ENCODE assay signal across 8 cellular contexts in genomic region chr10:79443338-79444242, GRCh38. TPM values are rescaled to one million over a fixed set of nuclear protein-coding genes. Genes with fewer than 3 reads are reported as not detected.
DNase-seq lines count a peak whose midpoint lies in the region; TF ChIP-seq lines count a peak whose summit lies in the region.

No MANE protein-coding gene starts in this region.

- H3K4me1 Mint-ChIP-seq in Caco-2 (ENCODE audit: low read depth, unreplicated experiment): peaks cover 19% of the 10 kb centered on the region

- H3K36me3 ChIP-seq in Caco-2 (ENCODE audit: control insufficient read depth, insufficient read depth, low read length) (no peaks in the 10 kb centered on the region), OCI-LY7 (ENCODE audit: insufficient read depth, low read length) (no peaks in the 10 kb centered on the region), parathyroid adenoma (ENCODE audit: control insufficient read depth, insufficient read depth, low read length) (no peaks in the 10 kb centered on the region)

- peaks cover 18% of the 10 kb centered on the region for H3K36me3 Mint-ChIP-seq in Caco-2 (ENCODE audit: insufficient read depth, unreplicated experiment)

- DNase-seq in Caco-2 (no peak), OCI-LY7 (ENCODE audit: low spot score) (no peak), erythroblast (lab: John Stamatoyannopoulos, UW) (peak; percentile 22 to 33), SKM-1 (lab: John Stamatoyannopoulos, UW; ENCODE audit: unreplicated experiment) (no peak), germinal center (ENCODE audit: low spot score) (no peak), NCI-H82 treated with DMSO at 0.1 percent for 48 hours (lab: John Stamatoyannopoulos, UW; ENCODE audit: unreplicated experiment) (no peak), ecto neural progenitor cell (ENCODE audit: low spot score) (no peak)

- H3K4me1 ChIP-seq in Caco-2 (peaks cover 9% of the 10 kb centered on the region; the same call in 1 of the 2 replicates), OCI-LY7 (ENCODE audit: insufficient read depth, low read length, poor library complexity, severe bottlenecking) (peaks cover 13% of the 10 kb centered on the region), parathyroid adenoma (peaks cover 10% of the 10 kb centered on the region)

- H3K79me2 ChIP-seq in OCI-LY7 (ENCODE audit: insufficient read depth, low read depth, low read length) (no peaks in the 10 kb centered on the region), parathyroid adenoma (peaks cover 41% of the 10 kb centered on the region)

- TSS peak; percentile 43 for BruUV-seq in Caco-2 (replicated peaks; lab: Mats Ljungman, UMichigan)
- BruUV-seq in OCI-LY7 (replicated peaks; lab: Mats Ljungman, UMichigan): no TSS peak

- H3K27ac Mint-ChIP-seq in Caco-2 (ENCODE audit: unreplicated experiment): no peak overlapping the region

- no peak overlapping the region for H3K9ac ChIP-seq in parathyroid adenoma

- no peaks in the 10 kb centered on the region for H3K9me3 Mint-ChIP-seq in Caco-2 (ENCODE audit: unreplicated experiment)

- H3K27me3 Mint-ChIP-seq in Caco-2 (ENCODE audit: insufficient read depth, unreplicated experiment): no peaks in the 10 kb centered on the region

- no peaks in the 10 kb centered on the region for H3K27me3 ChIP-seq in Caco-2 (replicated peaks; ENCODE audit: control insufficient read depth, insufficient read depth, low read length)
- H3K27me3 ChIP-seq in parathyroid adenoma (ENCODE audit: control insufficient read depth, insufficient read depth, low read length): no peaks in the 10 kb centered on the region

- POLR2A ChIA-PET in Caco-2 (lab: Charles Lee): interaction anchor here (1.0 kb wide), 1 partner anchor 85 kb away, joined by 3 read pairs; no protein-coding TSS in a partner anchor
- POLR2A ChIA-PET in OCI-LY7 (lab: Charles Lee): interaction anchor here (1.4 kb wide), 1 partner anchor 24 kb away, joined by 3 read pairs; no protein-coding TSS in a partner anchor

- CTCF ChIA-PET in Caco-2 (lab: Charles Lee): no interaction called here
- CTCF ChIA-PET in OCI-LY7 (lab: Charles Lee; ENCODE audit: unreplicated experiment): no interaction called here

- no peaks in the 10 kb centered on the region for H3K9me2 ChIP-seq in OCI-LY7 (ENCODE audit: insufficient read depth, low read length)

- H2AFZ ChIP-seq in OCI-LY7 (ENCODE audit: low read length) (no peak overlapping the region), parathyroid adenoma (peak overlapping the region; percentile 13)

- no peak for TF ChIP-seq CTCF in Caco-2 (IDR thresholded peaks at IDR 0.05; ENCODE audit: insufficient read depth in 1 of 2, low read depth in 1 of 2, low read length in 1 of 2, severe bottlenecking in 1 of 2, unreplicated experiment in 1 of 2)
- no peak for TF ChIP-seq CTCF in OCI-LY7 (conservative IDR thresholded peaks at IDR 0.05; ENCODE audit: low read length)
- no peak for TF ChIP-seq CTCF in parathyroid adenoma (IDR thresholded peaks at IDR 0.05)

- H3K4me3 Mint-ChIP-seq in Caco-2 (ENCODE audit: unreplicated experiment): peak overlapping the region; percentile 74

- no peak for TF ChIP-seq POLR2A in erythroblast (IDR thresholded peaks at IDR 0.05; ENCODE audit: low read length)

- no peaks in the 10 kb centered on the region; the same call in 1 of the 2 replicates for H4K20me1 ChIP-seq in OCI-LY7 (ENCODE audit: insufficient read depth, low read length)

- intact Hi-C loops in Caco-2 (cut with micrococcal nuclease; ENCODE audit: unreplicated experiment) (loop anchor here (2.0 kb wide), 1 partner anchor 19 kb away; no protein-coding TSS in a partner anchor), OCI-LY7 (cut with micrococcal nuclease; ENCODE audit: unreplicated experiment) (no loop called here)

- no peak overlapping the region for H3K27ac ChIP-seq in OCI-LY7 (ENCODE audit: low read depth, low read length, poor library complexity, severe bottlenecking)
- H3K27ac ChIP-seq in parathyroid adenoma: peak overlapping the region; percentile 37

- no peak overlapping the region for H3K4me3 ChIP-seq in Caco-2 (ENCODE audit: low read depth, low read length)
- peak overlapping the region; percentile 71 for H3K4me3 ChIP-seq in OCI-LY7 (ENCODE audit: low read depth, low read length, poor library complexity, severe bottlenecking)
- peak overlapping the region; percentile 68 for H3K4me3 ChIP-seq in parathyroid adenoma (ENCODE audit: low read depth, low read length)

- H3K4me2 ChIP-seq in OCI-LY7 (ENCODE audit: low read length) (peak overlapping the region; percentile 85), parathyroid adenoma (ENCODE audit: low read length) (peak overlapping the region; percentile 76)

- H3K9me3 ChIP-seq in Caco-2 (no peaks in the 10 kb centered on the region), OCI-LY7 (ENCODE audit: low read length) (no peaks in the 10 kb centered on the region), parathyroid adenoma (ENCODE audit: control insufficient read depth, low read length) (no peaks in the 10 kb centered on the region)

RNA-seq across cellular contexts. Expression of gene ZCCHC24, which starts 1.8 kb away (rescaled TPM):
- total RNA-seq in Caco-2 (2022) (2.5 and 3.1 TPM in 2 replicates), OCI-LY7 (2022) (2.2 and 3.7 TPM in 2 replicates)
- total RNA-seq in OCI-LY7 (2014; rRNA removed; shearing (Covaris generic)): 0.95 and 0.98 TPM in 2 replicates

Comparison
In these comparisons a context has a peak if more than half of its experiments do, and no peak if none do; other contexts are left out.
1. DNase-seq: peak in erythroblast (2 of 2); none in Caco-2 (0 of 2), OCI-LY7 (single experiment), SKM-1 (single experiment), germinal center (single experiment), NCI-H82 treated with DMSO at 0.1 percent for 48 hours (single experiment) and ecto neural progenitor cell (single experiment).